Comparison of ENCODE assay signal across 8 cellular contexts in the genomic region with DNA sequence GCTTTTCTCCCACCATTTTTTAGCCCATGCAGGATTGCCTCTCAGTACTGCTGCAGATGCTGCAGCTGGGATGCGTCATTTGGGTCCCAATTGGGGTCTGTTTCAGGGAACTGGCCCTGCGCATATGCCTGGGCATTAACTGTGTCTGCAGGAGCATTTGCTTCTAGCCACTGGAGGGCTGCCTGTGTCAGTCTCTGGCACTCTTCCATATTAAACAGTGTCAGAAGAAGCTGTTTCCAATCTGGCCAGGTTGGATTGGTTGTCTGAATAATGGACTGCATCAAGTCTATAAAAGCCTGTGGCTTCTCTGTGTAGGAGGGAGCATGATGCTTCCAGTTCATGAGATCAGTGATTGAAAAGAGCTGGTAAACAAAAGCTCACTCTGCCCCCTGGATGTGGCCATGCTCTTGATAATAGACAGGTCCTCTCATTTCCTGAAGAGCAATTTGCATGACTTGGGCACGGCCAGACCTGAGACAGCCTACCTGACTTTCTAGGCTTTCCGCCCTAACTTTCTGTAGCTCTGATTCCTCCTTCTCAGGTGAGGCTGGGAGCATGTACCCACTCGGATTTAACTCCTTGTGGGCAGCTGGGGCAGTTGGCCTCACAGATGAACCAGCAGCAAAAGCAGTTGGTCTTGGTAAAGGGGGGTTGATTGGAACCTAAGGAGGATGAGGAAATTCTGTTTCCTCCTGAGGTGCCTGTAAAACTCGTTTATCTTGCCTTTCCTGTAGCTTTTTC. TPM values are rescaled to one million over a fixed set of nuclear protein-coding genes. Genes with fewer than 3 reads are reported as not detected.
A peak's percentile ranks its signal among the peaks of the same experiment; 100 is the strongest.
DNase-seq lines count a peak whose midpoint lies in the region; ATAC-seq and TF ChIP-seq lines count a peak whose summit lies in the region.

No MANE protein-coding gene starts in this region.

- H3K36me3 ChIP-seq in H7 (replicated peaks; ENCODE audit: control insufficient read depth, insufficient read depth, low read length): no peaks in the 10 kb centered on the region
- H3K36me3 ChIP-seq in thyroid gland: no peaks in the 10 kb centered on the region

- H3K27ac ChIP-seq in thyroid gland: no peak overlapping the region

- TF ChIP-seq CTCF in thyroid gland (IDR thresholded peaks at IDR 0.05): no peak

- WGBS in thyroid gland, 2 donors: 65 to 70% methylated on average over 6 of the region's 6 CpGs

- H3K4me3 ChIP-seq in H7 (ENCODE audit: insufficient read depth, low read depth, low read length): no peak overlapping the region
- H3K4me3 ChIP-seq in thyroid gland (replicated peaks in 1 of 3): no peak overlapping the region

- intact Hi-C loops in thyroid gland (cut with DNase I): no loop called here

- H3K27me3 ChIP-seq in H7 (ENCODE audit: control insufficient read depth, insufficient read depth, low read length): no peaks in the 10 kb centered on the region
- no peaks in the 10 kb centered on the region for H3K27me3 ChIP-seq in thyroid gland

- peak; percentile 32 for ATAC-seq in HG02642 (IDR thresholded peaks at IDR 0.05; ENCODE audit: poor library complexity, unreplicated experiment)

- peak; percentile 92 for DNase-seq in DMS153 treated with DMSO at 0.1 percent for 48 hours (lab: John Stamatoyannopoulos, UW; ENCODE audit: unreplicated experiment)
- DNase-seq in SHP77 (lab: John Stamatoyannopoulos, UW): peak; percentile 20 to 34
- DNase-seq in left kidney (ENCODE audit: low read depth, low spot score): peak; percentile 50
- no peak for DNase-seq in H7
- no peak for DNase-seq in NK-92 (lab: John Stamatoyannopoulos, UW; ENCODE audit: unreplicated experiment)
- DNase-seq in germinal center (ENCODE audit: low spot score): no peak
- DNase-seq in thyroid gland: no peak

- no peak for TF ChIP-seq POLR2A in thyroid gland (IDR thresholded peaks at IDR 0.05)

- no peaks in the 10 kb centered on the region for H3K9me3 ChIP-seq in thyroid gland

- no peaks in the 10 kb centered on the region for H3K4me1 ChIP-seq in thyroid gland

RNA-seq across cellular contexts. Expression of gene SULT1E1, which starts 29.2 kb away (rescaled TPM):
- total RNA-seq in H7 (2014; rRNA removed; shearing (Covaris generic)): not detected in 2 replicates
- total RNA-seq in thyroid gland: not detected

Comparison
In these comparisons a context has a peak if more than half of its experiments do, and no peak if none do; other contexts are left out.
1. DNase-seq: peak in DMS153 treated with DMSO at 0.1 percent for 48 hours (single experiment), SHP77 (2 of 2) and left kidney (single experiment); none in H7 (single experiment), NK-92 (single experiment), germinal center (single experiment) and thyroid gland (0 of 2).